8 cellular contexts compared by ENCODE assay signal in the genomic region with DNA sequence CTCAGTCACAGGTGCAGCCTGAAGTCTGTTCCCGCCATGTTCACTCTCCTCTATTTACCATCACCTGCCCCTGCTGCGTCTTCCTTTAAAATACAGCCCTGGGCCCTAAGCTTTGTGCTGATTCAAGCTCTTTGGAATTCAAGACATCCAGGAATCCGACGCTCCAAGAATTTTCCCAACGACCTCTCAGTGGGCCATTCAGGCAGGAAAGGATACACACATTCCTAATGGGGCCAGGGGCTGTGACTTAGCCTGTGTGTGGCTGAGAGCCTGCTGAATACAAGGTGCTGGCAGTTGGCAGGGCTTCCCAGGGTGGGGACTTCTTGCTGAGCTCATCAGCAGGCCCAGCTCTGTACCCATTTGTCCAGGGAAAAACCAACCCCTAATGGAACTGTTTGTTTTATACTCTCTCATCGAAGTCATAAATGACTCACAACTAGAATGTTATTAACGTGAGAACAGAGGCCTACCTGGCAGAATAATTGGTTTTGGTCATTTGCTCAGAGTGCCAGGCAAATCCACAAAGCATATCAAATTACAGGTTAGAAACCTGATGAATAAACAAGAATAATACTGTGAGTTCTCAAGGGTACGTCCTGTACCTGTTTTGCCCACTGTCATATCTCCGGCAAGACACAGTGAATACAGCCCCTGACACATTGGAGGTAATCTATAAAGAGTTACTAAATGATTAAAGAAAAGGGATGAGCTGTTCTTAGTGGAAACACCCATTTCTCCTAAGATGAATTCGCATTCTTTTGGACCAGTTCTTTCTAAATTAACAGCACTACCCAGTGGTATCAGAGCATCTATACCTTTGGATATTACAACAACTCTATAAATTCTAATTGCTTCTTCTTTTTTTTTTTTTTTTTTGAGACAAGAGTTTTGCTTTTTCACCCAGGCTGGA. TPM values are rescaled to one million over a fixed set of nuclear protein-coding genes. Genes with fewer than 3 reads are reported as not detected.
A peak's percentile ranks its signal among the peaks of the same experiment; 100 is the strongest.
DNase-seq lines count a peak whose midpoint lies in the region; ATAC-seq and TF ChIP-seq lines count a peak whose summit lies in the region.
"Had no signal": no experiment of that assay in that cellular context is flagged by ENCODE, and none has a peak within 500 bp of the region (broad histone marks: within the 10 kb centered on the region; RNA-seq: fewer than 3 reads in every experiment).

No MANE protein-coding gene starts in this region.

- in situ Hi-C loops in GM23248 (cut with MboI), result no loop called here

- peak overlapping the region; percentile 54 for H3K9ac ChIP-seq in GM23248

- no peaks in the 10 kb centered on the region for H3K9me2 ChIP-seq in GM23248 (ENCODE audit: insufficient read depth)

- DNase-seq in GM23248 (peak; percentile 92), NCI-H2196 treated with DMSO at 0.1 percent for 48 hours (lab: John Stamatoyannopoulos, UW; ENCODE audit: unreplicated experiment) (peak; percentile 35), dedifferentiated amniotic fluid mesenchymal stem cell (ENCODE audit: extremely low spot score) (peak; percentile 62), mucosa of descending colon (no peak), hippocampal formation (lab: John Stamatoyannopoulos, UW) (no peak), BE2C (no peak)
- no peak for DNase-seq in activated naive CD4-positive, alpha-beta T cell (lab: John Stamatoyannopoulos, UW)

- H3K27ac ChIP-seq in GM23248, result peak overlapping the region; percentile 88

- H3K27me3 ChIP-seq in GM23248 (replicated peaks; ENCODE audit: insufficient read depth), result no peaks in the 10 kb centered on the region
- H3K27me3 ChIP-seq in BE2C, result no peaks in the 10 kb centered on the region

- H3K9me3 ChIP-seq in GM23248 (ENCODE audit: low read depth) (no peaks in the 10 kb centered on the region), mucosa of descending colon (no peaks in the 10 kb centered on the region), BE2C (no peaks in the 10 kb centered on the region)
- H3K9me3 ChIP-seq: thoracic aorta had no signal

- TF ChIP-seq CTCF in mucosa of descending colon (IDR thresholded peaks at IDR 0.05) (no peak), BE2C (IDR thresholded peaks at IDR 0.05; ENCODE audit: low read depth, low read length) (no peak)

- ATAC-seq in mucosa of descending colon, result peak; percentile 91

- intact Hi-C loops in mucosa of descending colon (cut with DNase I, micrococcal nuclease), result no loop called here

- peaks cover 27% of the 10 kb centered on the region for H3K79me2 ChIP-seq in GM23248 (ENCODE audit: insufficient read depth)

- H3K4me1 ChIP-seq in GM23248 (ENCODE audit: insufficient read depth) (peaks cover 41% of the 10 kb centered on the region), mucosa of descending colon (ENCODE audit: low read depth) (no peaks in the 10 kb centered on the region), BE2C (no peaks in the 10 kb centered on the region)

- peak overlapping the region; percentile 64 for H3K4me2 ChIP-seq in GM23248 (ENCODE audit: unreplicated experiment)

- H3K36me3 ChIP-seq in GM23248 (ENCODE audit: low read depth) (no peaks in the 10 kb centered on the region), mucosa of descending colon (ENCODE audit: low read depth) (no peaks in the 10 kb centered on the region), BE2C (no peaks in the 10 kb centered on the region)

- no peak overlapping the region for H2AFZ ChIP-seq in GM23248

- no peaks in the 10 kb centered on the region; the same call in 1 of the 2 replicates for H4K20me1 ChIP-seq in GM23248 (ENCODE audit: insufficient read depth)

- 13 to 15% methylated on average over 10 of the region's 10 CpGs for WGBS in GM23248 (ENCODE audit: low coverage in 1 of 2, low lambda C conversion rate in 2 of 2, missing lambda C conversion rate in 2 of 2), 2 experiments

- 0 out of 2 replicates have a peak overlapping the region, but pooled peaks have one; percentile 0 for H3K4me3 ChIP-seq in GM23248
- H3K4me3 ChIP-seq in mucosa of descending colon, result no peak overlapping the region
- no peak overlapping the region for H3K4me3 ChIP-seq in BE2C (ENCODE audit: low read depth, low read length)
- H3K4me3 ChIP-seq: thoracic aorta had no signal

- H3F3A ChIP-seq in GM23248 (ENCODE audit: insufficient read depth), result peaks cover 50% of the 10 kb centered on the region

RNA-seq across cellular contexts. Expression of a gene that starts 12.6 kb away (rescaled TPM):
- total RNA-seq in GM23248 (2014; rRNA removed; shearing (Covaris generic)), result 87.2 and 131 TPM in 2 replicates
- 52.5 and 54.3 TPM in 2 replicates for polyA plus RNA-seq in GM23248 (2016; fragmentation: Nextera tagmentation; extraction: Ambion mirVana)
- total RNA-seq in mucosa of descending colon, result 10 to 100 TPM; 73.0 to 95.2 (median 85.0) TPM
- 28.0 TPM for polyA plus RNA-seq in BE2C (2012; ENCODE audit: insufficient read depth, insufficient read length, low read depth)

RNA-seq across cellular contexts. Expression of a gene that starts 52.9 kb away (rescaled TPM):
- 3,621 and 4,663 TPM in 2 replicates for total RNA-seq in GM23248 (2014; rRNA removed; shearing (Covaris generic))
- 6,241 and 6,275 TPM in 2 replicates for polyA plus RNA-seq in GM23248 (2016; fragmentation: Nextera tagmentation; extraction: Ambion mirVana)
- 1,000 to 10,000 TPM in 2 of 3 donors, 100 to 1,000 TPM in 1; 798 to 2,724 (median 1,605) TPM for total RNA-seq in mucosa of descending colon
- 925 TPM for polyA plus RNA-seq in BE2C (2012; ENCODE audit: insufficient read depth, insufficient read length, low read depth)

Comparison
In these comparisons a context has a peak if more than half of its experiments do, and no peak if none do; other contexts are left out.
1. DNase-seq: peak in GM23248 (single experiment), NCI-H2196 treated with DMSO at 0.1 percent for 48 hours (single experiment) and dedifferentiated amniotic fluid mesenchymal stem cell (single experiment); none in mucosa of descending colon (0 of 3), hippocampal formation (0 of 2), BE2C (single experiment) and activated naive CD4-positive, alpha-beta T cell (0 of 4).